In genomic region chr14:93132472-93133065, GRCh38 we compare ENCODE assay signal across 8 cellular contexts. TPM values are rescaled to one million over a fixed set of nuclear protein-coding genes. Genes with fewer than 3 reads are reported as not detected.
DNase-seq lines count a peak whose midpoint lies in the region; ATAC-seq and TF ChIP-seq lines count a peak whose summit lies in the region.

No MANE protein-coding gene starts in this region.

- H3K4me3 Mint-ChIP-seq in chondrocyte (ENCODE audit: unreplicated experiment) = no peak overlapping the region

- H3K27me3 Mint-ChIP-seq in chondrocyte (ENCODE audit: low read depth) = peaks cover 15% of the 10 kb centered on the region

- no peak overlapping the region for H3K4me3 ChIP-seq in AG09309 (ENCODE audit: control insufficient read depth, low read depth, low read length)
- no peak overlapping the region for H3K4me3 ChIP-seq in GM12864 (ENCODE audit: low read depth, low read length)
- H3K4me3 ChIP-seq in lung = no peak overlapping the region

- H3K27ac ChIP-seq in lung (ENCODE audit: low read depth in 1 of 2, low read length in 1 of 2) = peak overlapping the region in 1 of 2 donors; percentile 33

- H3K27ac Mint-ChIP-seq in chondrocyte (ENCODE audit: unreplicated experiment) = no peak overlapping the region

- H3K27me3 ChIP-seq in lung (ENCODE audit: control insufficient read depth, insufficient read depth) = no peaks in the 10 kb centered on the region

- no peaks in the 10 kb centered on the region for H3K36me3 ChIP-seq in lung (ENCODE audit: control insufficient read depth in 2 of 2, insufficient read depth in 2 of 2, low read length in 2 of 2)

- peaks cover 0 to 6% of the 10 kb centered on the region in 2 donors for H3K4me1 ChIP-seq in lung (ENCODE audit: control insufficient read depth in 2 of 2, insufficient read depth in 2 of 2, low read length in 2 of 2)

- peak; percentile 38 for ATAC-seq in lung (ENCODE audit: insufficient read depth, low FRiP score)
- ATAC-seq in HG03025 (IDR thresholded peaks at IDR 0.05; ENCODE audit: low FRiP score, unreplicated experiment) = no peak

- DNase-seq in AG09309 (ENCODE audit: low read depth) (no peak), GM12864 (ENCODE audit: low read depth) (no peak), NOMO-1 treated with dmso at 0.1 percent for 144 hours (lab: John Stamatoyannopoulos, UW; ENCODE audit: unreplicated experiment) (peak; percentile 36), chondrocyte (ENCODE audit: low spot score) (no peak), lung (ENCODE audit: low spot score) (no peak), NCI-H226 (no peak), NCI-H2081 treated with DMSO at 0.1 percent for 48 hours (lab: John Stamatoyannopoulos, UW) (no peak)

- WGBS in lung, 2 donors = 69 to 70% methylated on average over 8 of the region's 8 CpGs

- H3K9me3 Mint-ChIP-seq in chondrocyte (ENCODE audit: low read depth) = no peaks in the 10 kb centered on the region

- TF ChIP-seq CTCF in AG09309 (IDR thresholded peaks at IDR 0.05; ENCODE audit: control insufficient read depth, insufficient read depth, low read depth, low read length, missing control alignments) (peak; percentile 60), GM12864 (IDR thresholded peaks at IDR 0.05; ENCODE audit: low read depth, low read length, missing control alignments) (peak; percentile 51), chondrocyte (IDR thresholded peaks at IDR 0.05) (peak; percentile 79), lung (IDR thresholded peaks at IDR 0.05; ENCODE audit: control extremely low read depth, extremely low read depth) (peak; percentile 21)

- no peaks in the 10 kb centered on the region for H3K36me3 Mint-ChIP-seq in chondrocyte (ENCODE audit: low read depth)

- H3K4me1 Mint-ChIP-seq in chondrocyte (ENCODE audit: low read depth) = peaks cover 14% of the 10 kb centered on the region

- no peaks in the 10 kb centered on the region for H3K9me3 ChIP-seq in lung (ENCODE audit: control insufficient read depth in 2 of 2, insufficient read depth in 1 of 2, low read length in 1 of 2)

RNA-seq across cellular contexts. Expression of gene ITPK1, which starts 16.8 kb away (rescaled TPM):
- total RNA-seq in chondrocyte = 27.7 to 31.2 TPM (median 28.2 TPM) in 3 replicates
- 10 to 100 TPM; 17.5 to 99.4 TPM for total RNA-seq in lung
- 10 to 100 TPM; 44.6 to 46.1 TPM for polyA plus RNA-seq in lung

RNA-seq across cellular contexts. Expression of gene MOAP1, which starts 52.1 kb away (rescaled TPM):
- total RNA-seq in chondrocyte (14.5 to 18.1 TPM (median 16.7 TPM) in 3 replicates), lung (10 to 100 TPM; 33.2 to 48.6 TPM)
- polyA plus RNA-seq in lung = 10 to 100 TPM; 22.3 to 29.3 TPM

RNA-seq across cellular contexts. Expression of gene LYSET, which starts 52.5 kb away (rescaled TPM):
- total RNA-seq in chondrocyte (13.1 to 15.2 TPM (median 14.9 TPM) in 3 replicates), lung (10 to 100 TPM in 1 of 2 donors, 1 to 10 TPM in 1; 7.6 to 26.8 TPM)
- polyA plus RNA-seq in lung = 10 to 100 TPM; 26.6 to 27.4 TPM

Comparison
In these comparisons a context has a peak if more than half of its experiments do, and no peak if none do; other contexts are left out.
1. CTCF ChIP-seq: peak in every context shown above with its lines; median percentile 79 in chondrocyte; 60 in AG09309; 51 in GM12864; 21 in lung.